11 cellular contexts compared by ENCODE assay signal in genomic region chr3:125107861-125108567, GRCh38. TPM values are rescaled to one million over a fixed set of nuclear protein-coding genes. Genes with fewer than 3 reads are reported as not detected.
DNase-seq lines count a peak whose midpoint lies in the region; ATAC-seq, FAIRE-seq and TF ChIP-seq lines count a peak whose summit lies in the region.
"Had no signal": no experiment of that assay in that cellular context is flagged by ENCODE, and none has a peak within 500 bp of the region (broad histone marks: within the 10 kb centered on the region; RNA-seq: fewer than 3 reads in every experiment).

No MANE protein-coding gene starts in this region.

- peak overlapping the region; percentile 65 for H3K4me2 ChIP-seq in keratinocyte (ENCODE audit: control insufficient read depth, extremely low read depth, insufficient read depth, low read depth, low read length)

- peak overlapping the region; percentile 38 for H3K9ac ChIP-seq in keratinocyte (ENCODE audit: control insufficient read depth, extremely low read depth, insufficient read depth, low read length)

- ATAC-seq in GM21717 (IDR thresholded peaks at IDR 0.05; ENCODE audit: unreplicated experiment), result peak; percentile 46

- H3K4me3 Mint-ChIP-seq in activated T-helper 1 cell treated with anti-CD3 and anti-CD28 coated beads, Interleukin-12 subunit alpha, Interleukin-12 subunit beta, Interleukin-2, Interleukin-4 antibody, amounts not matched to agents 30 ng/mL and 10 ng/mL and 1 ng/mL, durations not matched to agents 14 hours and 24 hours and 36 hours, result no peak overlapping the region

- DNase-seq in GM04503 (ENCODE audit: low read depth), result peak; percentile 56
- peak; percentile 91 for DNase-seq in RCC 7860 (ENCODE audit: low spot score)
- peak; percentile 25 for DNase-seq in keratinocyte (ENCODE audit: low read depth, low spot score)
- DNase-seq in activated T-helper 1 cell treated with anti-CD3 and anti-CD28 coated beads, Interleukin-12 subunit alpha, Interleukin-12 subunit beta, Interleukin-2, Interleukin-4 antibody, amounts not matched to agents 30 ng/mL and 10 ng/mL and 1 ng/mL, durations not matched to agents 14 hours and 24 hours and 36 hours (ENCODE audit: low spot score), result no peak
- no peak for DNase-seq in NCI-H1048 (lab: John Stamatoyannopoulos, UW)
- no peak for DNase-seq in SHP77 treated with DMSO at 0.1 percent for 48 hours (lab: John Stamatoyannopoulos, UW)
- DNase-seq in iPS-NIHi11 (ENCODE audit: low spot score), result no peak
- DNase-seq: activated CD4-positive, alpha-beta T cell treated with anti-CD3 and anti-CD28 coated beads, Interleukin-2, amount 50 U/mL, for 4 hours; H7 had no signal

- H3K4me1 ChIP-seq in keratinocyte (ENCODE audit: control insufficient read depth, extremely low read depth, insufficient read depth, low read length), result peaks cover 42% of the 10 kb centered on the region

- H3K9me1 ChIP-seq in keratinocyte (ENCODE audit: control insufficient read depth, extremely low read depth, insufficient read depth, low read length), result no peaks in the 10 kb centered on the region

- no peak overlapping the region for H2AFZ ChIP-seq in keratinocyte (ENCODE audit: control insufficient read depth, low read length)

- H3K79me2 ChIP-seq in keratinocyte (ENCODE audit: control insufficient read depth, insufficient read depth, low read length), result no peaks in the 10 kb centered on the region

- FAIRE-seq in RCC 7860 (lab: Jason Lieb, UNC) (peak; percentile 96), keratinocyte (lab: Jason Lieb, UNC) (peak; percentile 49)

- H3K4me1 Mint-ChIP-seq in activated T-helper 1 cell treated with anti-CD3 and anti-CD28 coated beads, Interleukin-12 subunit alpha, Interleukin-12 subunit beta, Interleukin-2, Interleukin-4 antibody, amounts not matched to agents 30 ng/mL and 10 ng/mL and 1 ng/mL, durations not matched to agents 14 hours and 24 hours and 36 hours (ENCODE audit: low read depth), result peaks cover 33% of the 10 kb centered on the region

- no peaks in the 10 kb centered on the region for H3K27me3 ChIP-seq in keratinocyte (ENCODE audit: control insufficient read depth, extremely low read depth, insufficient read depth, low read length)

- no peaks in the 10 kb centered on the region for H3K9me3 ChIP-seq in keratinocyte (ENCODE audit: control insufficient read depth, low read depth, low read length)

- no peaks in the 10 kb centered on the region for H4K20me1 ChIP-seq in keratinocyte (ENCODE audit: control insufficient read depth, extremely low read depth, insufficient read depth, low read length)

- H3K9me3 Mint-ChIP-seq in activated T-helper 1 cell treated with anti-CD3 and anti-CD28 coated beads, Interleukin-12 subunit alpha, Interleukin-12 subunit beta, Interleukin-2, Interleukin-4 antibody, amounts not matched to agents 30 ng/mL and 10 ng/mL and 1 ng/mL, durations not matched to agents 14 hours and 24 hours and 36 hours, result peaks cover 13% of the 10 kb centered on the region

- H3K36me3 Mint-ChIP-seq in activated T-helper 1 cell treated with anti-CD3 and anti-CD28 coated beads, Interleukin-12 subunit alpha, Interleukin-12 subunit beta, Interleukin-2, Interleukin-4 antibody, amounts not matched to agents 30 ng/mL and 10 ng/mL and 1 ng/mL, durations not matched to agents 14 hours and 24 hours and 36 hours (ENCODE audit: low read depth), result peaks cover 3% of the 10 kb centered on the region

- H3K36me3 ChIP-seq in keratinocyte (ENCODE audit: control insufficient read depth in 2 of 2, extremely low read depth in 1 of 2, insufficient read depth in 2 of 2, low read length in 2 of 2), result no peaks in the 10 kb centered on the region

- H3K27ac Mint-ChIP-seq in activated T-helper 1 cell treated with anti-CD3 and anti-CD28 coated beads, Interleukin-12 subunit alpha, Interleukin-12 subunit beta, Interleukin-2, Interleukin-4 antibody, amounts not matched to agents 30 ng/mL and 10 ng/mL and 1 ng/mL, durations not matched to agents 14 hours and 24 hours and 36 hours, result no peak overlapping the region

- intact Hi-C loops in activated T-helper 1 cell treated with anti-CD3 and anti-CD28 coated beads, Interleukin-12 subunit alpha, Interleukin-12 subunit beta, Interleukin-2, Interleukin-4 antibody, amounts not matched to agents 30 ng/mL and 10 ng/mL and 1 ng/mL, durations not matched to agents 14 hours and 24 hours and 36 hours (cut with micrococcal nuclease), result no loop called here

- H3K4me3 ChIP-seq in keratinocyte (ENCODE audit: control insufficient read depth in 2 of 3, extremely low read depth in 1 of 3, insufficient read depth in 2 of 3, low read depth in 1 of 3, low read length in 3 of 3), result peak overlapping the region in 2 of 3 experiments; percentile 9 to 29
- H3K4me3 ChIP-seq: lung had no signal

- peak overlapping the region; percentile 63 for H3K27ac ChIP-seq in keratinocyte (ENCODE audit: control insufficient read depth, insufficient read depth, low read length)

- dilution Hi-C loops in keratinocyte (cut with MboI; ENCODE audit: extremely low pct_ligation_motif_present, low sequenced_read_pairs), result no loop called here

- TF ChIP-seq CTCF in keratinocyte (optimal IDR thresholded peaks at IDR 0.05 in 1 of 3, IDR thresholded peaks at IDR 0.05 in 1 of 3, conservative IDR thresholded peaks at IDR 0.05 in 1 of 3; ENCODE audit: extremely low read depth in 1 of 3, insufficient read depth in 2 of 3, low read length in 3 of 3), result no peak

- peaks cover 19% of the 10 kb centered on the region for H3K27me3 Mint-ChIP-seq in activated T-helper 1 cell treated with anti-CD3 and anti-CD28 coated beads, Interleukin-12 subunit alpha, Interleukin-12 subunit beta, Interleukin-2, Interleukin-4 antibody, amounts not matched to agents 30 ng/mL and 10 ng/mL and 1 ng/mL, durations not matched to agents 14 hours and 24 hours and 36 hours (ENCODE audit: insufficient read depth)

RNA-seq across cellular contexts. Expression of gene HEG1, which starts 52.2 kb away (rescaled TPM):
- 10.9 to 20.7 TPM (median 12.7 TPM) in 3 replicates for polyA plus RNA-seq in keratinocyte
- polyA plus RNA-seq in keratinocyte (2011; ENCODE audit: low read depth), result 9.8 TPM
- polyA plus RNA-seq in keratinocyte (2011; cell fraction: cytosol; rRNA removed), result 7.6 and 9.3 TPM in 2 replicates
- 65.3 and 68.5 TPM in 2 replicates for polyA plus RNA-seq in keratinocyte (2011; cell fraction: nucleus; rRNA removed)
- polyA plus RNA-seq in keratinocyte (2012; ENCODE audit: low replicate concordance), result 6.3 and 15.6 TPM in 2 replicates
- polyA minus RNA-seq in keratinocyte, result 20.3 to 90.3 TPM (median 33.3 TPM) in 3 replicates
- polyA minus RNA-seq in keratinocyte (2011; cell fraction: cytosol; rRNA and poly(A)+ RNA removed), result 17.1 TPM
- polyA minus RNA-seq in keratinocyte (2011; cell fraction: nucleus; rRNA and poly(A)+ RNA removed), result 63.9 and 119 TPM in 2 replicates
- 43.7 and 45.1 TPM in 2 replicates for total RNA-seq in activated T-helper 1 cell treated with anti-CD3 and anti-CD28 coated beads, Interleukin-12 subunit alpha, Interleukin-12 subunit beta, Interleukin-2, Interleukin-4 antibody, amounts not matched to agents 30 ng/mL and 10 ng/mL and 1 ng/mL, durations not matched to agents 14 hours and 24 hours and 36 hours

Comparison
In these comparisons a context has a peak if more than half of its experiments do, and no peak if none do; other contexts are left out.
1. DNase-seq: peak in GM04503 (single experiment), RCC 7860 (single experiment) and keratinocyte (single experiment); none in activated T-helper 1 cell treated with anti-CD3 and anti-CD28 coated beads, Interleukin-12 subunit alpha, Interleukin-12 subunit beta, Interleukin-2, Interleukin-4 antibody, amounts not matched to agents 30 ng/mL and 10 ng/mL and 1 ng/mL, durations not matched to agents 14 hours and 24 hours and 36 hours (single experiment), NCI-H1048 (single experiment), SHP77 treated with DMSO at 0.1 percent for 48 hours (single experiment) and iPS-NIHi11 (single experiment).